Comparison of ENCODE assay signal across 8 cellular contexts in the genomic region with DNA sequence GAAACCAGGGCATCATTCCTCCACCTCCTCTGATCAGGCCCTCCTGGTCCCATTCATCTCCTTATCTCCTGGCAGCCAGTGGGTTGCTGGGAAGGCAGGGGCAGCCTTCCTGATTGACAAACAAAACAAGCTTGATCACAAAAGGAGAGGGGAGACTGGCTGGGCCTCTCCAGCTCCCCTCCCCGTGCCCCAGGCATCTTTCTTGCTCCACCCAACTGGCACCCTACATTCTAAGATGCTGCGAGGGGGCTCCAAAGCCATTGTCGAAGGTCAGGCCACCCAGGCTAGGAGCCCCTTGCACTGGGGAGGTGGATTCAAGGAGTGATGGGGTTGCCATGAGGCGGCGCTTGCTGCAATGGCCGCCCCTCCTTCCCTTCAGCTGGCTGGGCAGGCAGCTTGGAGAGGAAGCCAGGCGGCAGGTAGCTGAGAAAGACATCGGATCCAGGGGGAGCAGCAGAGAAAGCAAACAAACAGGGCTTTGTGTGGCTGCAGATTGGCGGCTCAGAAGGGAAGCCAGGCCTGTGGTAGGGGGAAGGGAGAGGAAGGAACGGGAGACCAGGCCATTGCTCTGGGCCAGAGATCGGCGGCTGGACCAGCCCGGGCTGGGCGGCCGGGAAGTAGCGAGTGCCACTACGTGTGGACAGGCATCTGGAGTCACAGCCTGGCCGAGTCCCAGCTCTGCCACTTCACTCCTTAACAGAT. TPM values are rescaled to one million over a fixed set of nuclear protein-coding genes. Genes with fewer than 3 reads are reported as not detected.
DNase-seq lines count a peak whose midpoint lies in the region; ATAC-seq, FAIRE-seq and TF ChIP-seq lines count a peak whose summit lies in the region.

No MANE protein-coding gene starts in this region.

- H3K27me3 ChIP-seq in HUES6 (ENCODE audit: control insufficient read depth, insufficient read depth, low read length) (peaks cover 55% of the 10 kb centered on the region), mucosa of stomach (ENCODE audit: control insufficient read depth, insufficient read depth, low read length) (no peaks in the 10 kb centered on the region)

- H3K9ac ChIP-seq in HUES6 (ENCODE audit: low read length) (peak overlapping the region; percentile 41), mucosa of stomach (ENCODE audit: low read length) (peak overlapping the region; percentile 75)

- H3K9me3 ChIP-seq in HUES6 (ENCODE audit: control insufficient read depth, insufficient read depth, low read depth, low read length) (no peaks in the 10 kb centered on the region), mucosa of stomach (ENCODE audit: control insufficient read depth, low read length) (no peaks in the 10 kb centered on the region)

- peak overlapping the region; percentile 65; the same call in 1 of the 2 replicates for H3K4me3 ChIP-seq in HUES6 (ENCODE audit: low read depth, low read length)
- peak overlapping the region; percentile 7 for H3K4me3 ChIP-seq in mucosa of stomach (ENCODE audit: low read length)

- peaks cover 0 to 5% (median 1%) of the 10 kb centered on the region in 3 donors for H3K27me3 Mint-ChIP-seq in CD14-positive monocyte (ENCODE audit: low read depth in 3 of 3)
- H3K27me3 Mint-ChIP-seq in effector memory CD8-positive, alpha-beta T cell = no peaks in the 10 kb centered on the region

- intact Hi-C loops in CD14-positive monocyte (cut with micrococcal nuclease) = loop anchor here in 1 of 2 donors (10.0 kb wide), 1 partner anchor 341 kb away; a partner anchor contains a TSS

- FAIRE-seq in H54 (lab: Jason Lieb, UNC) = no peak

- peaks cover 0 to 4% of the 10 kb centered on the region in 2 donors for H3K36me3 Mint-ChIP-seq in CD14-positive monocyte
- H3K36me3 Mint-ChIP-seq in effector memory CD8-positive, alpha-beta T cell (ENCODE audit: insufficient read depth) = peaks cover 43% of the 10 kb centered on the region

- DNase-seq in CD14-positive monocyte (ENCODE audit: low spot score) (no peak), RKO (ENCODE audit: low spot score) (peak; percentile 54), H54 (ENCODE audit: insufficient read length, low spot score) (no peak)
- DNase-seq in effector memory CD8-positive, alpha-beta T cell = no peak

- ATAC-seq in effector memory CD8-positive, alpha-beta T cell (replicated peaks) = no peak
- ATAC-seq in HG03460 (IDR thresholded peaks at IDR 0.05; ENCODE audit: unreplicated experiment) (no peak), HG02884 (IDR thresholded peaks at IDR 0.05; ENCODE audit: unreplicated experiment) (no peak)

- H3K4me3 Mint-ChIP-seq in CD14-positive monocyte = peak overlapping the region; percentile 72 to 91
- H3K4me3 Mint-ChIP-seq in effector memory CD8-positive, alpha-beta T cell = peak overlapping the region; percentile 82 to 86

- H3K4me1 Mint-ChIP-seq in CD14-positive monocyte = peaks cover 57% of the 10 kb centered on the region
- peaks cover 35 to 47% of the 10 kb centered on the region in 2 donors for H3K4me1 Mint-ChIP-seq in effector memory CD8-positive, alpha-beta T cell (ENCODE audit: low read depth in 2 of 2)

- H3K27ac Mint-ChIP-seq in CD14-positive monocyte = peak overlapping the region; percentile 94 to 99 (median 97)
- H3K27ac Mint-ChIP-seq in effector memory CD8-positive, alpha-beta T cell = peak overlapping the region; percentile 98 to 99

- H3K4me1 ChIP-seq in HUES6 (ENCODE audit: control insufficient read depth, insufficient read depth, low read length) (peaks cover 36% of the 10 kb centered on the region), mucosa of stomach (ENCODE audit: control insufficient read depth, insufficient read depth, low read length) (peaks cover 88% of the 10 kb centered on the region)

- peak overlapping the region; percentile 67; the same call in 1 of the 2 replicates for H3K27ac ChIP-seq in HUES6 (ENCODE audit: low read depth, low read length)

- H3K9me3 Mint-ChIP-seq in CD14-positive monocyte = no peaks in the 10 kb centered on the region
- H3K9me3 Mint-ChIP-seq in effector memory CD8-positive, alpha-beta T cell = no peaks in the 10 kb centered on the region

- TF ChIP-seq POLR2A in H54 (IDR thresholded peaks at IDR 0.05; ENCODE audit: low read depth, low read length) = no peak

- TF ChIP-seq CTCF in CD14-positive monocyte (IDR thresholded peaks at IDR 0.05) = no peak

- no peaks in the 10 kb centered on the region for H3K36me3 ChIP-seq in HUES6 (ENCODE audit: control insufficient read depth, insufficient read depth, low read length)
- no peaks in the 10 kb centered on the region for H3K36me3 ChIP-seq in mucosa of stomach (ENCODE audit: control insufficient read depth, insufficient read depth, low read length)

RNA-seq across cellular contexts. Expression of a gene that starts 12.1 kb away (rescaled TPM):
- 1 to 10 TPM in 1 of 2 donors, under 1 TPM in 1; 0.89 to 1.5 TPM for polyA plus RNA-seq in CD14-positive monocyte
